Comparison of ENCODE assay signal across 1 cellular context in the genomic region with DNA sequence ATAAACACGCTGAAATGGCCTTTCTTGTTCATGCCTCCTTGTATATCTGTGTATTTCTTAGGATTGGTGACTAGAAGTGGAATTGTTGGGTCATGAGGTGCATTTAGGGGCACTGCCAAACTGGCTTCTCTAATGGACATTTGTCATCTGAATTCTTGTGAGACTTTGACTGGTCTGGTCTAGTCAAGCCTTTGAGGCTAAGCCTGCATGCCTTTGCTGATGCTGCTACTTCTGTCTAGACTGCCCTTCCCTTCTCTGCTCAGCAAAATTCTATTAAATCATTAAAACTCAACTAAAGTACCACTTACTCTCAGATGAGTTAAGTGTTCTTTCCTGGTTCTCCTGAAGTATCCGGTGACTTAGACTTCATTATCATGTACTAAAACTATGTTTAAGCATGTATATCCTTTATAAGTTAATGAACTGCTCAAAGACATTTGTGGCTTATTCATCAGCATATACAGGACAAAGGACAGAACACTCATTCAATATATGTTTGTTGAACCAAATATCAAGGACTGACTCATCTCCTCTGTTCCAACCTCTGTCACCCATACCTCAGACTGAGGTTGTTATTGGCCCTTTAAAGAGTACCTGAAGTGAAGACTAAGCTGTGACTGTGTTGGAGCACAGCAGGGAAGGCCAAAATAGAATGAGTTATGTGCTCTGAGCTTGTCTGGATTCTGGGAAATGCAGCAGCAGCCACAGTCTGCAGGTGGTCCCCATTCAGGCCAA.
TF ChIP-seq lines count a peak whose summit lies in the region.

No MANE protein-coding gene starts in this region.

TF ChIP-seq in HepG2, 621 proteins besides CTCF, POLR2A, EP300 and RAD21:
- TF ChIP-seq ZFP1 (CRISPR knock-in tag; IDR thresholded peaks at IDR 0.05) (no peak), MAX (IDR thresholded peaks at IDR 0.05) (no peak), NR3C1 (CRISPR knock-in tag; IDR thresholded peaks at IDR 0.05) (no peak)
